Comparison of ENCODE assay signal across 25 cellular contexts in the genomic region with DNA sequence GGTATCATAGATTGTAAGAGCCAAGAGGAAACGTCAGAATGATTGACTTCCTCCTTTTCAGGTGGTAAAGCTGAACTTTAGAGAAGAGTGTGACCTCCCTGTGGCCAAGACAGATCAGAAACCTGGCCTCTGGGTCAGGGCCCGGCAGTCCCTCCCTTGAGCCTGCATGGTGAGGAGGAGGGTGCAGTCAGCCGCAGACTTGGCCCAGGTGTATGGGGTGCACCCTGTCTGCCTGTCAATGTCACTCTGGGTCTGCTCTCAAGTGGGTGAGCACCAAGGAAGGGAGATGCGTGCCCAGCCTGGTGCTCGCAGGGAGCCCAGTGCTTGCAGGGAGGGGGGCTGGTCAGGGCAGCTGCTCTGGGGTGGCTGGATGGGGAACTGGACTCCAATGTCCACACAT.
DNase-seq lines count a peak whose midpoint lies in the region; ATAC-seq, FAIRE-seq and TF ChIP-seq lines count a peak whose summit lies in the region.
"Had no signal": no experiment of that assay in that cellular context is flagged by ENCODE, and none has a peak within 500 bp of the region (broad histone marks: within the 10 kb centered on the region; RNA-seq: fewer than 3 reads in every experiment).

No MANE protein-coding gene starts in this region.

- no peak overlapping the region for H3K9ac ChIP-seq in H9 (ENCODE audit: extremely low read depth, insufficient read length, low read length)
- H3K9ac ChIP-seq in H1 (replicated peaks in 1 of 4; ENCODE audit: extremely low read depth in 1 of 4, low read depth in 3 of 4, low read length in 3 of 4) = no peak overlapping the region
- H3K9ac ChIP-seq in neuronal stem cell (ENCODE audit: low read depth, low read length, poor library complexity) = no peak overlapping the region
- H3K9ac ChIP-seq: BLaER1 had no signal

- H3K79me1 ChIP-seq in H9 (ENCODE audit: insufficient read depth, low read depth, low read length, poor library complexity, severe bottlenecking) (no peaks in the 10 kb centered on the region), H1 (ENCODE audit: low read depth, low read length) (no peaks in the 10 kb centered on the region), neuronal stem cell (ENCODE audit: low read depth, low read length) (no peaks in the 10 kb centered on the region)

- H2AFZ ChIP-seq in H9 (ENCODE audit: low read length) (no peak overlapping the region), H1 (ENCODE audit: low read length) (no peak overlapping the region), neuronal stem cell (ENCODE audit: low read length) (no peak overlapping the region)

- ATAC-seq in activated CD8-positive, alpha-beta memory T cell treated with anti-CD3 and anti-CD28 coated beads, Interleukin-2, amount 10 ng/mL, durations not matched to agents 7 days and 5 days = no peak
- no peak for ATAC-seq in psoas muscle

- H4K5ac ChIP-seq in H9 (ENCODE audit: insufficient read length, low read depth, low read length) = no peak overlapping the region
- H4K5ac ChIP-seq in H1 (ENCODE audit: insufficient read length, low read depth, low read length) = no peak overlapping the region

- no peaks in the 10 kb centered on the region for H3K9me3 Mint-ChIP-seq in activated CD8-positive, alpha-beta memory T cell treated with anti-CD3 and anti-CD28 coated beads, Interleukin-2, amount 10 ng/mL, durations not matched to agents 7 days and 5 days (ENCODE audit: low read depth)
- peaks cover 0 to 4% of the 10 kb centered on the region in 2 experiments; a peak in 1 of 5 replicates for H3K9me3 Mint-ChIP-seq in H9
- H3K9me3 Mint-ChIP-seq: CD4-positive, alpha-beta memory T cell had no signal

- POLR2A ChIA-PET in H1 (lab: Charles Lee; ENCODE audit: partially characterized antibody) = no interaction called here

- DNase-seq in activated CD8-positive, alpha-beta memory T cell treated with anti-CD3 and anti-CD28 coated beads, Interleukin-2, amount 10 ng/mL, durations not matched to agents 7 days and 5 days = peak; percentile 33
- no peak for DNase-seq in activated CD8-positive, alpha-beta memory T cell treated with anti-CD3 and anti-CD28 coated beads, Interleukin-2, amount 50 U/mL, for 4 hours
- DNase-seq in H9 (peak; percentile 20), H1 (ENCODE audit: low read depth in 1 of 2, low spot score in 2 of 2) (no peak), neuronal stem cell (ENCODE audit: low spot score) (no peak), small intestine (no peak), psoas muscle (no peak), RPMI8226 (no peak)
- DNase-seq: 8988T; ACHN; BE2C; C1 segment of cervical spinal cord; Caco-2; Calu3; CD4-positive, alpha-beta memory T cell; CD4-positive, CD25-positive, alpha-beta regulatory T cell; DMS79 treated with DMSO at 0.1 percent for 48 hours; GF-D8 had no signal

- no peak for TF ChIP-seq POLR2A in H1 (IDR thresholded peaks at IDR 0.05; ENCODE audit: control extremely low read depth in 1 of 2, low read depth in 2 of 2, low read length in 2 of 2)

- no CpG with 5 or more reads among the region's 5 CpGs for WGBS in H9 (ENCODE audit: extremely low coverage, insufficient read length, low lambda C conversion rate)
- 89% methylated on average over 5 of the region's 5 CpGs; no CpG with 5 or more reads in 1 of the 2 experiments for WGBS in H1 (ENCODE audit: extremely low coverage in 1 of 2, insufficient coverage in 1 of 2, insufficient read length in 1 of 2, insufficient replicate concordance in 2 of 2, low coverage in 1 of 2, low lambda C conversion rate in 2 of 2, missing lambda C conversion rate in 1 of 2), 2 experiments
- WGBS in neuronal stem cell (ENCODE audit: extremely low coverage in 2 of 2, insufficient read length in 2 of 2, insufficient replicate concordance in 1 of 2), 2 donors = no CpG with 5 or more reads among the region's 5 CpGs
- WGBS in small intestine, 3 donors = 80 to 84% (median 84%) methylated on average over 5 of the region's 5 CpGs
- WGBS in psoas muscle, 3 donors = 81 to 88% (median 85%) methylated on average over 5 of the region's 5 CpGs

- TF ChIP-seq EP300 in H1 (IDR thresholded peaks at IDR 0.05; ENCODE audit: borderline replicate concordance in 1 of 2, low read depth in 2 of 2, low read length in 2 of 2) = no peak

- H3T11ph ChIP-seq in H9 (ENCODE audit: low read length) = no peak overlapping the region

- H3K27me3 ChIP-seq in H9 (ENCODE audit: insufficient read depth, low read length) (no peaks in the 10 kb centered on the region), H1 (replicated peaks in 1 of 4; ENCODE audit: control insufficient read depth in 3 of 4, extremely low read depth in 1 of 4, insufficient read depth in 3 of 4, low read length in 3 of 4) (no peaks in the 10 kb centered on the region; a peak in 1 of 7 replicates), neuronal stem cell (ENCODE audit: control insufficient read depth in 3 of 3, insufficient read depth in 3 of 3, low read depth in 1 of 3, low read length in 3 of 3) (no peaks in the 10 kb centered on the region), small intestine (ENCODE audit: control insufficient read depth in 2 of 2, insufficient read depth in 2 of 2, low read length in 2 of 2) (no peaks in the 10 kb centered on the region), psoas muscle (ENCODE audit: insufficient read depth in 3 of 3, low read length in 2 of 3) (no peaks in the 10 kb centered on the region)
- H3K27me3 ChIP-seq: BE2C, BLaER1 had no signal

- no peak overlapping the region for H4K8ac ChIP-seq in H9 (replicated peaks; ENCODE audit: insufficient read length, low read depth, low read length)
- H4K8ac ChIP-seq in H1 (ENCODE audit: extremely low read depth, insufficient read depth, low read length) = no peak overlapping the region
- H4K8ac ChIP-seq in neuronal stem cell (ENCODE audit: low read depth, low read length) = no peak overlapping the region

- H3K36me3 ChIP-seq in H1 (ENCODE audit: control insufficient read depth in 2 of 4, insufficient read depth in 4 of 4, low read length in 3 of 4) (no peaks in the 10 kb centered on the region; a peak in 1 of 8 replicates), neuronal stem cell (replicated peaks in 1 of 2; ENCODE audit: control insufficient read depth in 2 of 2, insufficient read depth in 2 of 2, low read length in 2 of 2) (no peaks in the 10 kb centered on the region), small intestine (ENCODE audit: control insufficient read depth in 2 of 2, insufficient read depth in 2 of 2, low read length in 2 of 2) (no peaks in the 10 kb centered on the region), psoas muscle (ENCODE audit: insufficient read depth in 1 of 2, low read depth in 1 of 2) (no peaks in the 10 kb centered on the region)
- H3K36me3 ChIP-seq: BE2C, BLaER1 had no signal

- no peaks in the 10 kb centered on the region for H3K36me3 Mint-ChIP-seq in activated CD8-positive, alpha-beta memory T cell treated with anti-CD3 and anti-CD28 coated beads, Interleukin-2, amount 10 ng/mL, durations not matched to agents 7 days and 5 days
- H3K36me3 Mint-ChIP-seq in H9 (ENCODE audit: insufficient read depth in 1 of 3, low read depth in 3 of 3) = peaks cover 0 to 2% (median 0%) of the 10 kb centered on the region in 3 experiments; a peak in 1 of 7 replicates
- H3K36me3 Mint-ChIP-seq: CD14-positive monocyte; CD4-positive, alpha-beta memory T cell; CD4-positive, CD25-positive, alpha-beta regulatory T cell had no signal

- H3K27ac Mint-ChIP-seq in activated CD8-positive, alpha-beta memory T cell treated with anti-CD3 and anti-CD28 coated beads, Interleukin-2, amount 10 ng/mL, durations not matched to agents 7 days and 5 days = no peak overlapping the region
- no peak overlapping the region for H3K27ac Mint-ChIP-seq in H9
- H3K27ac Mint-ChIP-seq: CD4-positive, CD25-positive, alpha-beta regulatory T cell had no signal

- H3K27me3 Mint-ChIP-seq in activated CD8-positive, alpha-beta memory T cell treated with anti-CD3 and anti-CD28 coated beads, Interleukin-2, amount 10 ng/mL, durations not matched to agents 7 days and 5 days = no peaks in the 10 kb centered on the region
- H3K27me3 Mint-ChIP-seq in H9 (ENCODE audit: low read depth) = peaks cover 10% of the 10 kb centered on the region
- H3K27me3 Mint-ChIP-seq: CD4-positive, alpha-beta memory T cell; CD4-positive, CD25-positive, alpha-beta regulatory T cell had no signal

- no peak overlapping the region for H3K4me3 ChIP-seq in H1 (ENCODE audit: extremely low read depth in 1 of 4, insufficient read depth in 2 of 4, low read depth in 3 of 4, low read length in 4 of 4)
- no peak overlapping the region for H3K4me3 ChIP-seq in neuronal stem cell (ENCODE audit: low read length in 2 of 2)
- H3K4me3 ChIP-seq in small intestine (ENCODE audit: low read depth in 1 of 2, low read length in 2 of 2) = no peak overlapping the region
- H3K4me3 ChIP-seq in psoas muscle = no peak overlapping the region
- H3K4me3 ChIP-seq: BLaER1 had no signal

- no peak for TF ChIP-seq RAD21 in H1 (IDR thresholded peaks at IDR 0.05 in 1 of 2, conservative IDR thresholded peaks at IDR 0.05 in 1 of 2; ENCODE audit: low read depth in 2 of 2, low read length in 2 of 2)

- CTCF ChIA-PET in activated CD8-positive, alpha-beta memory T cell treated with anti-CD3 and anti-CD28 coated beads, Interleukin-2, amount 10 ng/mL, durations not matched to agents 7 days and 5 days (lab: Charles Lee) = no interaction called here
- CTCF ChIA-PET in H1 (lab: Charles Lee; ENCODE audit: partially characterized antibody) = no interaction called here

- H3K18ac ChIP-seq in H9 (ENCODE audit: insufficient read length, low read depth, low read length) = no peak overlapping the region
- H3K18ac ChIP-seq in H1 (ENCODE audit: extremely low read depth, low read length) = no peak overlapping the region
- no peak overlapping the region for H3K18ac ChIP-seq in neuronal stem cell (ENCODE audit: low read length)

- no peaks in the 10 kb centered on the region for H3K4me1 Mint-ChIP-seq in activated CD8-positive, alpha-beta memory T cell treated with anti-CD3 and anti-CD28 coated beads, Interleukin-2, amount 10 ng/mL, durations not matched to agents 7 days and 5 days
- peaks cover 3 to 6% of the 10 kb centered on the region in 2 experiments; a peak in 3 of 4 replicates for H3K4me1 Mint-ChIP-seq in H9
- H3K4me1 Mint-ChIP-seq: CD14-positive monocyte; CD4-positive, alpha-beta memory T cell; CD4-positive, CD25-positive, alpha-beta regulatory T cell had no signal

- H4K91ac ChIP-seq in H9 (ENCODE audit: insufficient read length, low read depth, low read length) = no peak overlapping the region
- H4K91ac ChIP-seq in H1 (replicated peaks; ENCODE audit: insufficient read length, low read length) = peak overlapping the region; percentile 41
- H4K91ac ChIP-seq in neuronal stem cell (ENCODE audit: low read depth, low read length, poor library complexity) = no peak overlapping the region

- H2BK15ac ChIP-seq in H9 (ENCODE audit: low read depth, low read length) = no peak overlapping the region
- no peak overlapping the region for H2BK15ac ChIP-seq in H1 (ENCODE audit: low read length)
- no peak overlapping the region for H2BK15ac ChIP-seq in neuronal stem cell (ENCODE audit: low read length)

- H3K23ac ChIP-seq in H9 (ENCODE audit: insufficient read length, low read depth, low read length) (no peak overlapping the region), H1 (ENCODE audit: insufficient read length) (no peak overlapping the region), neuronal stem cell (ENCODE audit: low read depth, low read length, poor library complexity) (no peak overlapping the region)

- TF ChIP-seq CTCF in H9 (conservative IDR thresholded peaks at IDR 0.05) (no peak), H1 (IDR thresholded peaks at IDR 0.05; ENCODE audit: control extremely low read depth in 1 of 3, insufficient read depth in 1 of 3, low read depth in 1 of 3, low read length in 3 of 3) (no peak), psoas muscle (IDR thresholded peaks at IDR 0.05) (no peak)

- no peaks in the 10 kb centered on the region for H3K79me2 ChIP-seq in H9 (ENCODE audit: insufficient read depth, low read length)
- no peaks in the 10 kb centered on the region for H3K79me2 ChIP-seq in H1 (ENCODE audit: control insufficient read depth in 1 of 2, insufficient read depth in 2 of 2, low read length in 2 of 2)

- H2BK12ac ChIP-seq in H9 (ENCODE audit: insufficient read length, low read depth, low read length) (no peak overlapping the region), H1 (ENCODE audit: low read depth, low read length) (no peak overlapping the region), neuronal stem cell (ENCODE audit: low read length) (no peak overlapping the region)

- intact Hi-C loops in psoas muscle (cut with DNase I) = no loop called here

- no peak for FAIRE-seq in H1 (lab: Jason Lieb, UNC)
- FAIRE-seq in small intestine (lab: Jason Lieb, UNC) = no peak
- FAIRE-seq: A204.1, D721Med, G401.6, GM12891, GM19239 had no signal

- no peak overlapping the region for H3K56ac ChIP-seq in H9 (ENCODE audit: insufficient read length, low read depth, low read length)
- H3K56ac ChIP-seq in H1 (replicated peaks; ENCODE audit: insufficient read length, low read depth, low read length) = no peak overlapping the region

- no peak overlapping the region for H2BK20ac ChIP-seq in H9 (ENCODE audit: low read depth, low read length, poor library complexity, severe bottlenecking)
- H2BK20ac ChIP-seq in H1 (ENCODE audit: low read length) = no peak overlapping the region

- no peaks in the 10 kb centered on the region for H3K23me2 ChIP-seq in H9 (ENCODE audit: insufficient read length, low read depth, low read length, poor library complexity, severe bottlenecking)
- H3K23me2 ChIP-seq in H1 (ENCODE audit: low read depth, low read length) = no peaks in the 10 kb centered on the region

- H3K4me2 ChIP-seq in H9 (ENCODE audit: insufficient read depth, insufficient read length, low read length) = no peak overlapping the region
- no peak overlapping the region for H3K4me2 ChIP-seq in H1 (ENCODE audit: insufficient read depth in 1 of 2, low read depth in 2 of 2, low read length in 2 of 2)
- no peak overlapping the region for H3K4me2 ChIP-seq in neuronal stem cell (ENCODE audit: insufficient read depth, low read length, poor library complexity, severe bottlenecking)
- H3K4me2 ChIP-seq: BLaER1 had no signal

- H3K4me1 ChIP-seq in H9 (ENCODE audit: insufficient read depth, low read length) (no peaks in the 10 kb centered on the region), H1 (replicated peaks in 1 of 4; ENCODE audit: control insufficient read depth in 3 of 4, insufficient read depth in 4 of 4, low read length in 3 of 4) (no peaks in the 10 kb centered on the region), neuronal stem cell (ENCODE audit: control insufficient read depth in 2 of 2, insufficient read depth in 1 of 2, low read depth in 1 of 2, low read length in 2 of 2) (peaks cover 0 to 3% of the 10 kb centered on the region in 2 donors), small intestine (ENCODE audit: control insufficient read depth in 2 of 2, insufficient read depth in 1 of 2, low read depth in 1 of 2, low read length in 1 of 2) (no peaks in the 10 kb centered on the region), psoas muscle (no peaks in the 10 kb centered on the region)
- H3K4me1 ChIP-seq: BE2C, BLaER1, Caco-2 had no signal

- no peaks in the 10 kb centered on the region for H4K20me1 ChIP-seq in H9 (ENCODE audit: control insufficient read depth, insufficient read depth, insufficient read length)
- peaks cover 0 to 3% of the 10 kb centered on the region in 2 experiments for H4K20me1 ChIP-seq in H1 (replicated peaks in 1 of 2; ENCODE audit: control insufficient read depth in 1 of 2, insufficient read depth in 2 of 2, low read length in 2 of 2)
- H4K20me1 ChIP-seq: BLaER1 had no signal

- H2BK120ac ChIP-seq in H9 (ENCODE audit: low read depth, low read length, poor library complexity, severe bottlenecking) (no peak overlapping the region), H1 (replicated peaks; ENCODE audit: low read depth, low read length) (no peak overlapping the region), neuronal stem cell (ENCODE audit: low read depth, low read length) (no peak overlapping the region)

- H3K9me3 ChIP-seq in H9 (ENCODE audit: control insufficient read depth, low read depth, low read length) = no peaks in the 10 kb centered on the region
- H3K9me3 ChIP-seq in H1 (ENCODE audit: insufficient read depth in 2 of 2, low read depth in 1 of 2, low read length in 1 of 2) = no peaks in the 10 kb centered on the region
- H3K9me3 ChIP-seq in neuronal stem cell (replicated peaks in 1 of 2; ENCODE audit: control insufficient read depth in 2 of 2, insufficient read depth in 1 of 2, low read depth in 1 of 2, low read length in 2 of 2) = peaks cover 0 to 7% of the 10 kb centered on the region in 2 donors
- no peaks in the 10 kb centered on the region for H3K9me3 ChIP-seq in small intestine (ENCODE audit: control insufficient read depth, low read depth)
- no peaks in the 10 kb centered on the region for H3K9me3 ChIP-seq in psoas muscle
- H3K9me3 ChIP-seq: BE2C, BLaER1, Caco-2 had no signal

- H2AK5ac ChIP-seq in H9 (ENCODE audit: insufficient read length, low read length) (no peak overlapping the region), H1 (ENCODE audit: low read depth, low read length) (no peak overlapping the region), neuronal stem cell (ENCODE audit: low read depth, low read length) (no peak overlapping the region)

- H3K4me3 Mint-ChIP-seq in activated CD8-positive, alpha-beta memory T cell treated with anti-CD3 and anti-CD28 coated beads, Interleukin-2, amount 10 ng/mL, durations not matched to agents 7 days and 5 days = no peak overlapping the region
- H3K4me3 Mint-ChIP-seq in H9 = no peak overlapping the region
- H3K4me3 Mint-ChIP-seq: CD14-positive monocyte; CD4-positive, alpha-beta memory T cell; CD4-positive, CD25-positive, alpha-beta regulatory T cell had no signal

- H3K4ac ChIP-seq in H9 (ENCODE audit: low read depth, low read length) (no peak overlapping the region), H1 (replicated peaks; ENCODE audit: insufficient read length, low read depth, low read length) (no peak overlapping the region), neuronal stem cell (ENCODE audit: low read length) (no peak overlapping the region)

- H2BK5ac ChIP-seq in H9 (ENCODE audit: insufficient read length, low read length) = no peak overlapping the region
- H2BK5ac ChIP-seq in H1 (ENCODE audit: low read depth, low read length) = no peak overlapping the region
- no peak overlapping the region for H2BK5ac ChIP-seq in neuronal stem cell (ENCODE audit: low read length)

- H3K14ac ChIP-seq in H9 (ENCODE audit: insufficient read depth, low read length) (no peak overlapping the region), H1 (ENCODE audit: insufficient read length) (no peak overlapping the region), neuronal stem cell (ENCODE audit: low read length) (peak overlapping the region; percentile 26)

- H3K27ac ChIP-seq in H9 (ENCODE audit: insufficient read length, low read depth, low read length) = no peak overlapping the region
- no peak overlapping the region for H3K27ac ChIP-seq in H1 (ENCODE audit: low read depth, low read length)
- no peak overlapping the region for H3K27ac ChIP-seq in neuronal stem cell (replicated peaks; ENCODE audit: low read length)
- no peak overlapping the region for H3K27ac ChIP-seq in small intestine (ENCODE audit: low read depth in 1 of 2, low read length in 1 of 2)
- no peak overlapping the region for H3K27ac ChIP-seq in psoas muscle
- H3K27ac ChIP-seq: BLaER1 had no signal

Comparison
In these comparisons a context has a peak if more than half of its experiments do, and no peak if none do; other contexts are left out.
1. DNase-seq: peak in activated CD8-positive, alpha-beta memory T cell treated with anti-CD3 and anti-CD28 coated beads, Interleukin-2, amount 10 ng/mL, durations not matched to agents 7 days and 5 days (single experiment) and H9 (single experiment); none in activated CD8-positive, alpha-beta memory T cell treated with anti-CD3 and anti-CD28 coated beads, Interleukin-2, amount 50 U/mL, for 4 hours (single experiment), H1 (0 of 2), neuronal stem cell (single experiment), small intestine (single experiment), psoas muscle (0 of 2) and RPMI8226 (single experiment).